In the genomic region with DNA sequence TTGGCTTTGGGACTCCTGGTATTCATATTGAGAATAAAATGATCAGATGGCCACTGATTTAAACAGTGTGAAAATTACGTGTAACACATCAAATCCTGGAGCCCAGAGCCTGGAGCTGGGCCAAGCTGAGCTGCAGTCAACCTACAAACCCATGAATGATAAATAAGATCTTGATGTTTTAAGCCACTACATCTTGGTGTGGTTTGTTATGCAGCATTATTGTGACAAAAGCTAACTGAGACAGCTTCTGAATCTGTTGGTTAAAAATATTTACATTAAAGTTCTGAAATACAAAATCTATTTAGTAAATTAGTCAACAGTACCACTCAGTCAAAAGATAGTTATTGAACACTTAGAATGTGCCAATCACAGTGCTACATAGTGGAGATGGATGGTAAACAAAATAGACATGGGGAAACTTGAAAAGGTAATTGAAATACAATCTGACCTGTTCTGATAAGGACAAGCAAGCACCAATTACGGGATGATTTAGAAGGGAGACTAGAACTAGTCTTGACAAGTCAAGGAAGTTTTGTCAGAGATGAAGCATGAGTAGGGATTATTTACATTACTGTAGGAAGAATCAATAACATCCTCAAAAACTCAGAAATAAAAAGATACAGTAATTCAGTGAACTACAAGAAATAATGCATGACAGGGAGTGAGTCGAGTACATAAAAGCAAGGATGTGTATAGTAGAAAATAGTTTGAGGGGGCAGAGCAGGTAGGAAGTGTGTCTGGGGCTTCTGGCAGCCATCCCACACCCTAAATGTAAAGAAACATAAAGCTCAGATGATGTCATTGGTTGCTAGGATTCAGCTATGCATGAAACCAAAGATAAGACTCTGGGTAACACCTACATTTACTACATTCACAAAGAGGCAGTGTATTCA, we compare ENCODE assay signal across 17 cellular contexts.
DNase-seq lines count a peak whose midpoint lies in the region; ATAC-seq, FAIRE-seq and TF ChIP-seq lines count a peak whose summit lies in the region.
"Had no signal": no experiment of that assay in that cellular context is flagged by ENCODE, and none has a peak within 500 bp of the region (broad histone marks: within the 10 kb centered on the region; RNA-seq: fewer than 3 reads in every experiment).

No MANE protein-coding gene starts in this region.

- peak; percentile 41 for DNase-seq in MCF 10A (ENCODE audit: unreplicated experiment)
- no peak for DNase-seq in breast epithelium (ENCODE audit: low spot score in 2 of 2)
- DNase-seq in NCI-H146 (lab: John Stamatoyannopoulos, UW) = peak; percentile 87
- peak in 2 of 4 experiments; percentile 10 to 25 for DNase-seq in K562 (ENCODE audit: extremely low read depth in 1 of 4, low spot score in 3 of 4)
- DNase-seq in transverse colon = peak; percentile 11
- DNase-seq in progenitor cell of endocrine pancreas (ENCODE audit: low spot score, unreplicated experiment) = no peak
- no peak for DNase-seq in activated CD4-positive, alpha-beta T cell treated with anti-CD3 and anti-CD28 coated beads, Interleukin-2, amount 10 ng/mL, durations not matched to agents 24 days and 14 days
- DNase-seq: activated B cell treated with CpG ODN at 0.5 μM for 24 hours; activated naive CD4-positive, alpha-beta T cell treated with anti-CD3 and anti-CD28 coated beads, Interleukin-2, amount 10 ng/mL, durations not matched to agents 7 days and 5 days; effector memory CD4-positive, alpha-beta T cell; immature natural killer cell; NCI-H1694 treated with DMSO at 0.1 percent for 48 hours had no signal

- no peak for TF ChIP-seq RAD21 in K562 (CRISPR knock-in tag; conservative IDR thresholded peaks at IDR 0.05 in 1 of 2, IDR thresholded peaks at IDR 0.05 in 1 of 2)

- no peak overlapping the region for H3K4me3 ChIP-seq in breast epithelium
- no peak overlapping the region for H3K4me3 ChIP-seq in K562
- H3K4me3 ChIP-seq in transverse colon = no peak overlapping the region
- H3K4me3 ChIP-seq: gastroesophageal sphincter, ovary had no signal

- POLR2A ChIA-PET in MCF 10A (lab: Yijun Ruan, JAX) = no interaction called here
- POLR2A ChIA-PET in K562 (lab: Yijun Ruan, JAX) = no interaction called here

- no peak for FAIRE-seq in K562 (lab: Jason Lieb, UNC)

- H3K9me1 ChIP-seq in K562 (ENCODE audit: control insufficient read depth, insufficient read depth, low read length) = no peaks in the 10 kb centered on the region

- no peaks in the 10 kb centered on the region for H3K79me2 ChIP-seq in K562 (ENCODE audit: control insufficient read depth, insufficient read depth, low read length)

- H3K27me3 ChIP-seq in breast epithelium (no peaks in the 10 kb centered on the region), K562 (ENCODE audit: control insufficient read depth in 2 of 2, insufficient read depth in 2 of 2, low read length in 2 of 2) (no peaks in the 10 kb centered on the region), transverse colon (no peaks in the 10 kb centered on the region)
- H3K27me3 ChIP-seq: gastroesophageal sphincter, ovary had no signal

- H3K4me1 Mint-ChIP-seq in MCF 10A (ENCODE audit: insufficient read depth, unreplicated experiment) (no peaks in the 10 kb centered on the region), progenitor cell of endocrine pancreas (ENCODE audit: low read depth) (peaks cover 7% of the 10 kb centered on the region)
- H3K4me1 Mint-ChIP-seq in activated CD4-positive, alpha-beta T cell treated with anti-CD3 and anti-CD28 coated beads, Interleukin-2, amount 10 ng/mL, durations not matched to agents 24 days and 14 days = no peaks in the 10 kb centered on the region
- H3K4me1 Mint-ChIP-seq: activated B cell treated with CpG ODN at 0.5 μM for 24 hours; activated naive CD4-positive, alpha-beta T cell treated with anti-CD3 and anti-CD28 coated beads, Interleukin-2, amount 10 ng/mL, durations not matched to agents 7 days and 5 days; immature natural killer cell had no signal

- H3K27ac ChIP-seq in breast epithelium (no peak overlapping the region), K562 (ENCODE audit: extremely low read depth, low read depth, low read length) (no peak overlapping the region), transverse colon (peak overlapping the region in 2 of 4 donors; percentile 20 to 27)
- H3K27ac ChIP-seq: gastroesophageal sphincter, KMS-11, ovary had no signal

- ATAC-seq in K562 = peak; percentile 36; the same call in 2 of the 3 replicates
- no peak for ATAC-seq in GM19023 (IDR thresholded peaks at IDR 0.05; ENCODE audit: unreplicated experiment)
- ATAC-seq: gastroesophageal sphincter had no signal

- H3K27me3 Mint-ChIP-seq in MCF 10A (ENCODE audit: insufficient read depth, unreplicated experiment) (no peaks in the 10 kb centered on the region), progenitor cell of endocrine pancreas (no peaks in the 10 kb centered on the region)
- no peaks in the 10 kb centered on the region for H3K27me3 Mint-ChIP-seq in activated CD4-positive, alpha-beta T cell treated with anti-CD3 and anti-CD28 coated beads, Interleukin-2, amount 10 ng/mL, durations not matched to agents 24 days and 14 days
- H3K27me3 Mint-ChIP-seq: activated B cell treated with CpG ODN at 0.5 μM for 24 hours; activated naive CD4-positive, alpha-beta T cell treated with anti-CD3 and anti-CD28 coated beads, Interleukin-2, amount 10 ng/mL, durations not matched to agents 7 days and 5 days had no signal

- in situ Hi-C loops in K562 (cut with MboI) = no loop called here
- in situ Hi-C loops in transverse colon (cut with MboI; ENCODE audit: low pct_ligation_motif_present in 1 of 4, low pct_unique_long_range_greater_than_20kb in 1 of 4, low sequenced_read_pairs in 3 of 4) = no loop called here

- no peak overlapping the region for H3K9ac ChIP-seq in K562 (ENCODE audit: insufficient read depth in 1 of 2, low read depth in 2 of 2, low read length in 2 of 2)
- H3K9ac ChIP-seq: KMS-11 had no signal

- CTCF ChIA-PET in MCF 10A (lab: Yijun Ruan, JAX) (interaction anchor here (0.9 kb wide), 1 partner anchor 15 kb away, joined by 3 read pairs; no protein-coding TSS in a partner anchor), K562 (lab: Yijun Ruan, JAX; ENCODE audit: low intra/inter-chr PET ratio) (no interaction called here)

- no peaks in the 10 kb centered on the region for H3K36me3 Mint-ChIP-seq in MCF 10A (ENCODE audit: insufficient read depth, unreplicated experiment)
- no peaks in the 10 kb centered on the region for H3K36me3 Mint-ChIP-seq in progenitor cell of endocrine pancreas (ENCODE audit: insufficient read depth)
- H3K36me3 Mint-ChIP-seq in activated CD4-positive, alpha-beta T cell treated with anti-CD3 and anti-CD28 coated beads, Interleukin-2, amount 10 ng/mL, durations not matched to agents 24 days and 14 days (ENCODE audit: low read depth) = no peaks in the 10 kb centered on the region
- H3K36me3 Mint-ChIP-seq: activated naive CD4-positive, alpha-beta T cell treated with anti-CD3 and anti-CD28 coated beads, Interleukin-2, amount 10 ng/mL, durations not matched to agents 7 days and 5 days; immature natural killer cell had no signal

- H3K4me2 ChIP-seq in K562 (ENCODE audit: insufficient read depth, low read length) = no peak overlapping the region
- H3K4me2 ChIP-seq: KMS-11 had no signal

- no peaks in the 10 kb centered on the region for H3K9me3 ChIP-seq in breast epithelium
- H3K9me3 ChIP-seq in K562 (replicated peaks; ENCODE audit: control insufficient read depth, insufficient read depth, low read depth, low read length) = no peaks in the 10 kb centered on the region
- no peaks in the 10 kb centered on the region for H3K9me3 ChIP-seq in transverse colon
- H3K9me3 ChIP-seq: Caco-2, gastroesophageal sphincter, ovary had no signal

- H3K4me1 ChIP-seq in breast epithelium (no peaks in the 10 kb centered on the region), K562 (replicated peaks in 1 of 2; ENCODE audit: control insufficient read depth in 2 of 2, insufficient read depth in 2 of 2, low read length in 2 of 2) (no peaks in the 10 kb centered on the region), transverse colon (peaks cover 0 to 4% (median 0%) of the 10 kb centered on the region in 4 donors)
- H3K4me1 ChIP-seq: gastroesophageal sphincter had no signal

- H4K20me1 ChIP-seq in K562 (replicated peaks; ENCODE audit: control insufficient read depth, insufficient read depth, low read length) = no peaks in the 10 kb centered on the region

- 2% methylated on average over 3 of the region's 3 CpGs for WGBS in K562 (ENCODE audit: insufficient coverage, low coverage, missing lambda C conversion rate)
- 55 to 70% methylated on average over 2 to 3 of the region's 3 CpGs for WGBS in transverse colon (ENCODE audit: low coverage in 1 of 2), 2 donors

- no peak for TF ChIP-seq CTCF in MCF 10A (IDR thresholded peaks at IDR 0.05; ENCODE audit: unreplicated experiment)
- no peak for TF ChIP-seq CTCF in breast epithelium (IDR thresholded peaks at IDR 0.05)
- TF ChIP-seq CTCF in K562 (IDR thresholded peaks at IDR 0.05 in 2 of 3, conservative IDR thresholded peaks at IDR 0.05 in 1 of 3; ENCODE audit: insufficient read depth in 2 of 3, low read depth in 1 of 3, low read length in 3 of 3) = no peak
- no peak for TF ChIP-seq CTCF in transverse colon (IDR thresholded peaks at IDR 0.05)
- TF ChIP-seq CTCF in progenitor cell of endocrine pancreas (IDR thresholded peaks at IDR 0.05; ENCODE audit: unreplicated experiment) = no peak

- H3K4me3 Mint-ChIP-seq in MCF 10A (ENCODE audit: unreplicated experiment) = no peak overlapping the region
- no peak overlapping the region for H3K4me3 Mint-ChIP-seq in progenitor cell of endocrine pancreas (ENCODE audit: low read depth)
- no peak overlapping the region for H3K4me3 Mint-ChIP-seq in activated CD4-positive, alpha-beta T cell treated with anti-CD3 and anti-CD28 coated beads, Interleukin-2, amount 10 ng/mL, durations not matched to agents 24 days and 14 days
- H3K4me3 Mint-ChIP-seq: activated B cell treated with CpG ODN at 0.5 μM for 24 hours; activated naive CD4-positive, alpha-beta T cell treated with anti-CD3 and anti-CD28 coated beads, Interleukin-2, amount 10 ng/mL, durations not matched to agents 7 days and 5 days; immature natural killer cell had no signal

- intact Hi-C loops in MCF 10A (cut with micrococcal nuclease) = no loop called here
- intact Hi-C loops in breast epithelium (cut with DNase I; ENCODE audit: low total_unique reads) = no loop called here
- intact Hi-C loops in K562 (cut with micrococcal nuclease) = no loop called here
- intact Hi-C loops in transverse colon (cut with DNase I; ENCODE audit: low total_unique reads) = no loop called here
- intact Hi-C loops in activated CD4-positive, alpha-beta T cell treated with anti-CD3 and anti-CD28 coated beads, Interleukin-2, amount 10 ng/mL, durations not matched to agents 24 days and 14 days (cut with micrococcal nuclease) = no loop called here

- H3K27ac Mint-ChIP-seq in MCF 10A (ENCODE audit: low read depth, unreplicated experiment) (no peak overlapping the region), progenitor cell of endocrine pancreas (no peak overlapping the region)
- no peak overlapping the region for H3K27ac Mint-ChIP-seq in activated CD4-positive, alpha-beta T cell treated with anti-CD3 and anti-CD28 coated beads, Interleukin-2, amount 10 ng/mL, durations not matched to agents 24 days and 14 days
- H3K27ac Mint-ChIP-seq: activated B cell treated with CpG ODN at 0.5 μM for 24 hours; activated naive CD4-positive, alpha-beta T cell treated with anti-CD3 and anti-CD28 coated beads, Interleukin-2, amount 10 ng/mL, durations not matched to agents 7 days and 5 days; immature natural killer cell had no signal

- no peak overlapping the region for H2AFZ ChIP-seq in K562 (ENCODE audit: low read depth, low read length)

- no peak for TF ChIP-seq EP300 in K562 (IDR thresholded peaks at IDR 0.05; ENCODE audit: low read length)
- no peak for TF ChIP-seq EP300 in transverse colon (IDR thresholded peaks at IDR 0.05; ENCODE audit: low read depth)

- peaks cover 4% of the 10 kb centered on the region for H3K36me3 ChIP-seq in breast epithelium
- H3K36me3 ChIP-seq in K562 (ENCODE audit: control insufficient read depth, insufficient read depth, low read length) = no peaks in the 10 kb centered on the region
- H3K36me3 ChIP-seq in transverse colon = no peaks in the 10 kb centered on the region
- H3K36me3 ChIP-seq: gastroesophageal sphincter, ovary had no signal

- H3K9me3 Mint-ChIP-seq in MCF 10A (ENCODE audit: unreplicated experiment) = no peaks in the 10 kb centered on the region
- H3K9me3 Mint-ChIP-seq in progenitor cell of endocrine pancreas (ENCODE audit: low read depth) = no peaks in the 10 kb centered on the region
- no peaks in the 10 kb centered on the region for H3K9me3 Mint-ChIP-seq in activated CD4-positive, alpha-beta T cell treated with anti-CD3 and anti-CD28 coated beads, Interleukin-2, amount 10 ng/mL, durations not matched to agents 24 days and 14 days
- H3K9me3 Mint-ChIP-seq: activated B cell treated with CpG ODN at 0.5 μM for 24 hours; activated naive CD4-positive, alpha-beta T cell treated with anti-CD3 and anti-CD28 coated beads, Interleukin-2, amount 10 ng/mL, durations not matched to agents 7 days and 5 days had no signal

- TF ChIP-seq POLR2A in breast epithelium (IDR thresholded peaks at IDR 0.05) = no peak
- no peak for TF ChIP-seq POLR2A in K562 (conservative IDR thresholded peaks at IDR 0.05)
- TF ChIP-seq POLR2A in transverse colon (IDR thresholded peaks at IDR 0.05) = no peak

- BruUV-seq in MCF 10A (replicated peaks; lab: Mats Ljungman, UMichigan) (no TSS peak), K562 (replicated peaks; lab: Mats Ljungman, UMichigan) (no TSS peak)

Comparison
In these comparisons a context has a peak if more than half of its experiments do, and no peak if none do; other contexts are left out.
1. DNase-seq: peak in MCF 10A (single experiment), NCI-H146 (single experiment) and transverse colon (single experiment); none in breast epithelium (0 of 2), progenitor cell of endocrine pancreas (single experiment) and activated CD4-positive, alpha-beta T cell treated with anti-CD3 and anti-CD28 coated beads, Interleukin-2, amount 10 ng/mL, durations not matched to agents 24 days and 14 days (single experiment).